In genomic region chr16:53837421-53837820, GRCh38 we compare ENCODE assay signal across 21 cellular contexts.
"Had no signal": no experiment of that assay in that cellular context is flagged by ENCODE, and none has a peak within 500 bp of the region (broad histone marks: within the 10 kb centered on the region; RNA-seq: fewer than 3 reads in every experiment).

No MANE protein-coding gene starts in this region.

- H3K9me3 ChIP-seq: body of pancreas, colonic mucosa, psoas muscle, SK-N-SH, suprapubic skin, upper lobe of left lung had no signal

- H3K9ac ChIP-seq: SK-N-SH had no signal

- DNase-seq: activated B cell treated with CpG ODN at 0.5 μM for 24 hours; activated CD4-positive, alpha-beta memory T cell treated with anti-CD3 and anti-CD28 coated beads, Interleukin-2, amount 10 ng/mL, durations not matched to agents 7 days and 5 days; activated CD4-positive, alpha-beta T cell treated with anti-CD3 and anti-CD28 coated beads for 4 hours; activated CD8-positive, alpha-beta memory T cell treated with anti-CD3 and anti-CD28 coated beads, Interleukin-2, amount 10 ng/mL, durations not matched to agents 7 days and 5 days; activated naive CD4-positive, alpha-beta T cell; activated naive CD8-positive, alpha-beta T cell treated with anti-CD3 and anti-CD28 coated beads for 36 hours; amygdala; body of pancreas; colonic mucosa; endodermal cell; islet precursor cell; psoas muscle; right cardiac atrium; SK-N-SH; stimulated activated CD4-positive, alpha-beta T cell treated with anti-CD3 and anti-CD28 coated beads, Interleukin-15, amount 100 ng/mL, for 24 hours; stimulated activated CD4-positive, alpha-beta T cell treated with anti-CD3 and anti-CD28 coated beads, Interleukin-2, amount 100 ng/mL, for 48 hours; upper lobe of left lung had no signal

- H3K36me3 ChIP-seq: colonic mucosa, suprapubic skin, upper lobe of left lung had no signal

- H3K27me3 ChIP-seq: body of pancreas, colonic mucosa, suprapubic skin, upper lobe of left lung had no signal

- ATAC-seq: activated CD8-positive, alpha-beta memory T cell treated with anti-CD3 and anti-CD28 coated beads, Interleukin-2, amount 10 ng/mL, durations not matched to agents 7 days and 5 days; body of pancreas; left lobe of liver; psoas muscle; right cardiac atrium had no signal

- H3K27ac ChIP-seq: body of pancreas, colonic mucosa, psoas muscle, suprapubic skin, upper lobe of left lung had no signal

- H3K4me1 ChIP-seq: colonic mucosa, psoas muscle had no signal

- H3K4me3 ChIP-seq: body of pancreas, colonic mucosa, lung, psoas muscle, skin epidermis, suprapubic skin, upper lobe of left lung had no signal

- H3K4me2 ChIP-seq: SK-N-SH had no signal
